In the genomic region with DNA sequence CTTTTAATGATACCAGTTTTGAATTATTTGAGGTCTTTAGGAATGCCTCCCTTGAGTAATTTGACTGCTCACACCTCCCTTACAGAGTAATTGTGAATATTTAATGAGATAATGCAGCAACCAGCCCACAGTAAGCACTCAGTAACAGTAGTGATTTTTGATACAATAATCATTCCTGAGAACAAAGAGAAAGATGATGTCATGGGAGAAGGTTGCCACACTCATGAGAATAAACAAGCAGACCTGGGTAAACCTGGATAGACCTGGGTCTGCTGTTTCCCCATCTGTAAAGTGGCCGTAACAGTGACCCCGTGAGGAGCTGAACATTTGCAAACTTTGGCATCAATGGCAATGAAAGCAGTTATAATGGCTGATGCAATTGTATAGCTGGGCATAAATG, we compare ENCODE assay signal across 30 cellular contexts. TPM values are rescaled to one million over a fixed set of nuclear protein-coding genes. Genes with fewer than 3 reads are reported as not detected.
"Had no signal": no experiment of that assay in that cellular context is flagged by ENCODE, and none has a peak within 500 bp of the region (broad histone marks: within the 10 kb centered on the region; RNA-seq: fewer than 3 reads in every experiment).

No MANE protein-coding gene starts in this region.

- H3K36me3 Mint-ChIP-seq: natural killer cell; neural progenitor cell; stimulated activated memory B cell treated with anti-CD40 and anti-IgM and Interleukin-4, amounts not matched to agents 10 μg/mL and 1 μg/mL and 100 μg/mL, for 72 hours had no signal

- FAIRE-seq: urothelium cell line had no signal

- H3K9me3 Mint-ChIP-seq: natural killer cell; stimulated activated memory B cell treated with anti-CD40 and anti-IgM and Interleukin-4, amounts not matched to agents 10 μg/mL and 1 μg/mL and 100 μg/mL, for 72 hours; stimulated activated naive CD8-positive, alpha-beta T cell treated with anti-CD3 and anti-CD28 coated beads, Interleukin-15, Interleukin-2, amounts not matched to agents 100 ng/mL and 50 ng/mL, for 24 hours had no signal

- ATAC-seq: natural killer cell; psoas muscle; right cardiac atrium; sciatic nerve; stimulated activated memory B cell treated with anti-CD40 and anti-IgM and Interleukin-4, amounts not matched to agents 10 μg/mL and 1 μg/mL and 100 μg/mL, for 72 hours had no signal

- H3K36me3 ChIP-seq: neural progenitor cell, ovary, spleen, stomach, thoracic aorta, thyroid gland, tibial nerve, upper lobe of left lung, vagina had no signal

- H3K27ac ChIP-seq: neural progenitor cell, ovary, parathyroid adenoma, psoas muscle, skin epidermis, spleen, stomach, thoracic aorta, thyroid gland, tibial nerve, upper lobe of left lung, vagina had no signal

- H3K79me2 ChIP-seq: parathyroid adenoma had no signal

- H3K4me2 ChIP-seq: neural progenitor cell, smooth muscle cell had no signal

- H3K9ac ChIP-seq: neural progenitor cell, parathyroid adenoma had no signal

- H3K27me3 ChIP-seq: ovary, thyroid gland, upper lobe of left lung, vagina had no signal

- H3K9me3 ChIP-seq: ovary, psoas muscle, spleen, stomach, thoracic aorta, thyroid gland, tibial nerve, upper lobe of left lung, vagina had no signal

- H3K4me3 Mint-ChIP-seq: natural killer cell; nephron; neural progenitor cell; stimulated activated memory B cell treated with anti-CD40 and anti-IgM and Interleukin-4, amounts not matched to agents 10 μg/mL and 1 μg/mL and 100 μg/mL, for 72 hours; stimulated activated naive CD8-positive, alpha-beta T cell treated with anti-CD3 and anti-CD28 coated beads, Interleukin-15, Interleukin-2, amounts not matched to agents 100 ng/mL and 50 ng/mL, for 24 hours had no signal

- H3K4me3 ChIP-seq: neural progenitor cell, ovary, psoas muscle, skin epidermis, smooth muscle cell, spleen, stomach, thoracic aorta, thyroid gland, tibial nerve, upper lobe of left lung, vagina had no signal

- DNase-seq: natural killer cell; occipital lobe; ovary; posterior cingulate gyrus; psoas muscle; spleen; stimulated activated CD4-positive, alpha-beta T cell treated with anti-CD3 and anti-CD28 coated beads, Interleukin-12 subunit alpha, Interleukin-12 subunit beta, amount 100 ng/mL, for 4 hours; stimulated activated CD4-positive, alpha-beta T cell treated with anti-CD3 and anti-CD28 coated beads, Interleukin-1b, Interleukin-23, amount 100 ng/mL, for 48 hours; stimulated activated CD4-positive, alpha-beta T cell treated with anti-CD3 and anti-CD28 coated beads, Interleukin-4, amount 100 ng/mL, for 1 hour; stimulated activated CD4-positive, alpha-beta T cell treated with anti-CD3 and anti-CD28 coated beads, Interleukin-4, amount 100 ng/mL, for 4 hours; stimulated activated CD8-positive, alpha-beta memory T cell treated with anti-CD3 and anti-CD28 coated beads, Interleukin-4, amount 100 ng/mL, for 48 hours; stimulated activated naive CD4-positive, alpha-beta T cell treated with Interleukin-2 at 50 U/mL for 16 hours; stomach; thyroid gland; trophoblast cell; upper lobe of left lung had no signal

- H2AFZ ChIP-seq: neural progenitor cell, parathyroid adenoma had no signal

RNA-seq across cellular contexts. Expression of a gene that starts 4.2 kb away (rescaled TPM):
- total RNA-seq: natural killer cell, renal cortical epithelial cell had no signal
